9 cellular contexts compared by ENCODE assay signal in genomic region chr5:107975568-107975967, GRCh38.
"Had no signal": no experiment of that assay in that cellular context is flagged by ENCODE, and none has a peak within 500 bp of the region (broad histone marks: within the 10 kb centered on the region; RNA-seq: fewer than 3 reads in every experiment).

No MANE protein-coding gene starts in this region.

- H3K4me3 ChIP-seq: HAP-1, K562 had no signal

- H3K36me3 ChIP-seq: HAP-1 had no signal

- H3K9me3 ChIP-seq: HAP-1 had no signal

- FAIRE-seq: HTR-8/SVneo, K562 had no signal

- DNase-seq: GOT3, H7, HFFc6, IMR-90, KG1 had no signal

- ATAC-seq: HCT116, K562 had no signal

- H3K27ac Mint-ChIP-seq: HFFc6 had no signal

- H3K4me3 Mint-ChIP-seq: HFFc6 had no signal
